Comparison of ENCODE assay signal across 23 cellular contexts in genomic region chr20:48008850-48009535, GRCh38.
DNase-seq lines count a peak whose midpoint lies in the region; FAIRE-seq and TF ChIP-seq lines count a peak whose summit lies in the region.
"Had no signal": no experiment of that assay in that cellular context is flagged by ENCODE, and none has a peak within 500 bp of the region (broad histone marks: within the 10 kb centered on the region; RNA-seq: fewer than 3 reads in every experiment).

No MANE protein-coding gene starts in this region.

- H3K4me2 ChIP-seq in smooth muscle cell = peak overlapping the region; percentile 3

- H3K4me1 ChIP-seq in smooth muscle cell (ENCODE audit: low read depth) = no peaks in the 10 kb centered on the region
- H3K4me1 ChIP-seq: stomach, upper lobe of right lung had no signal

- H3K9me3 ChIP-seq in smooth muscle cell (replicated peaks; ENCODE audit: low read depth) = peaks cover 8% of the 10 kb centered on the region
- H3K9me3 ChIP-seq: neutrophil had no signal

- no peaks in the 10 kb centered on the region for H3K36me3 ChIP-seq in smooth muscle cell (ENCODE audit: low read depth)
- H3K36me3 ChIP-seq: gastroesophageal sphincter, neutrophil, stomach, upper lobe of right lung had no signal

- peak overlapping the region; percentile 7 for H3K27ac ChIP-seq in smooth muscle cell (ENCODE audit: low read depth)
- H3K27ac ChIP-seq: neutrophil, stomach, upper lobe of right lung had no signal

- H3K79me2 ChIP-seq in smooth muscle cell (ENCODE audit: low read depth) = no peaks in the 10 kb centered on the region

- H3K9ac ChIP-seq in smooth muscle cell (ENCODE audit: low read depth) = no peak overlapping the region

- no peak overlapping the region for H2AFZ ChIP-seq in smooth muscle cell (ENCODE audit: low read depth)

- H4K20me1 ChIP-seq in smooth muscle cell (ENCODE audit: low read depth) = no peaks in the 10 kb centered on the region

- no peaks in the 10 kb centered on the region for H3K27me3 ChIP-seq in smooth muscle cell (ENCODE audit: low read depth)
- H3K27me3 ChIP-seq: gastroesophageal sphincter, upper lobe of right lung had no signal

- peak; percentile 40 for FAIRE-seq in RCC 7860 (lab: Jason Lieb, UNC)
- FAIRE-seq: keratinocyte had no signal

- no peak for TF ChIP-seq CTCF in AG10803 (conservative IDR thresholded peaks at IDR 0.05; ENCODE audit: low read length)
- TF ChIP-seq CTCF in fibroblast of pulmonary artery (IDR thresholded peaks at IDR 0.05; ENCODE audit: low read length, missing control alignments) = no peak
- TF ChIP-seq CTCF in smooth muscle cell (IDR thresholded peaks at IDR 0.05; ENCODE audit: borderline replicate concordance, insufficient read depth, poor library complexity, severe bottlenecking) = no peak

- H3K4me3 ChIP-seq in AG10803 (ENCODE audit: low read length) (no peak overlapping the region), fibroblast of pulmonary artery (replicated peaks; ENCODE audit: low read depth, low read length) (no peak overlapping the region), smooth muscle cell (no peak overlapping the region)
- H3K4me3 ChIP-seq: gastroesophageal sphincter, stomach, upper lobe of right lung had no signal

- DNase-seq in AG10803 (ENCODE audit: low read depth) (peak; percentile 92), RCC 7860 (ENCODE audit: low spot score) (no peak), fibroblast of pulmonary artery (ENCODE audit: low read depth) (peak; percentile 61), smooth muscle cell (lab: John Stamatoyannopoulos, UW; ENCODE audit: unreplicated experiment) (no peak), HK-2 (ENCODE audit: unreplicated experiment) (no peak), NOMO-1 treated with dmso at 0.1 percent for 144 hours (lab: John Stamatoyannopoulos, UW; ENCODE audit: unreplicated experiment) (no peak), SW 1271 (lab: John Stamatoyannopoulos, UW) (no peak)
- no peak for DNase-seq in effector CD8-positive, alpha-beta T cell (lab: John Stamatoyannopoulos, UW)
- DNase-seq: activated naive CD4-positive, alpha-beta T cell; activated T-cell treated with anti-CD3 and anti-CD28 coated beads, Interleukin-2, amount 50 U/mL, for 24 hours; CD4-positive, alpha-beta memory T cell; GDM1; KG1; MV-4-11; NCI-H1694; NCI-H2171 treated with DMSO at 0.1 percent for 48 hours; retina; Right ventricle myocardium superior; stomach; upper lobe of right lung had no signal

- no peaks in the 10 kb centered on the region for H3F3A ChIP-seq in smooth muscle cell (ENCODE audit: low read depth)

- WGBS in smooth muscle cell (ENCODE audit: low lambda C conversion rate) = 49% methylated on average over 3 of the region's 3 CpGs

Comparison
In these comparisons a context has a peak if more than half of its experiments do, and no peak if none do; other contexts are left out.
1. DNase-seq: peak in AG10803 (single experiment) and fibroblast of pulmonary artery (single experiment); none in RCC 7860 (single experiment), smooth muscle cell (single experiment), effector CD8-positive, alpha-beta T cell (single experiment), HK-2 (single experiment), NOMO-1 treated with dmso at 0.1 percent for 144 hours (single experiment) and SW 1271 (0 of 2).